In genomic region chr3:128569756-128570155, GRCh38 we compare ENCODE assay signal across 25 cellular contexts.
"Had no signal": no experiment of that assay in that cellular context is flagged by ENCODE, and none has a peak within 500 bp of the region (broad histone marks: within the 10 kb centered on the region; RNA-seq: fewer than 3 reads in every experiment).

No MANE protein-coding gene starts in this region.

- H3K79me2 ChIP-seq: hepatocyte had no signal

- H3K27me3 ChIP-seq: hepatocyte, neural progenitor cell, right atrium auricular region, upper lobe of left lung had no signal

- H3K36me3 ChIP-seq: gastrocnemius medialis, heart left ventricle, left lung, neural progenitor cell, prostate gland, right atrium auricular region, thoracic aorta, tibial nerve, upper lobe of left lung had no signal

- DNase-seq: dorsolateral prefrontal cortex; effector CD4-positive, alpha-beta T cell; foreskin fibroblast; gastrocnemius medialis; heart left ventricle; left cardiac atrium; left lung; mesenchymal stem cell; midbrain; naive thymus-derived CD4-positive, alpha-beta T cell; stimulated activated CD4-positive, alpha-beta T cell treated with anti-CD3 and anti-CD28 coated beads, Interleukin-2, amount 100 ng/mL, for 48 hours; stimulated activated naive B cell treated with anti-CD40 and anti-IgM and Interleukin-4, amounts not matched to agents 10 μg/mL and 1 μg/mL and 100 μg/mL, for 72 hours; upper lobe of left lung had no signal

- ATAC-seq: esophagus mucosa; gastrocnemius medialis; heart left ventricle; left cardiac atrium; left lung; naive thymus-derived CD4-positive, alpha-beta T cell; sciatic nerve; stimulated activated naive B cell treated with anti-CD40 and anti-IgM and Interleukin-4, amounts not matched to agents 10 μg/mL and 1 μg/mL and 100 μg/mL, for 72 hours had no signal

- H3K9me3 ChIP-seq: gastrocnemius medialis, heart left ventricle, left lung, prostate gland, right atrium auricular region, thoracic aorta, tibial nerve, upper lobe of left lung had no signal

- H2AFZ ChIP-seq: hepatocyte, neural progenitor cell had no signal

- H3K27ac ChIP-seq: dorsolateral prefrontal cortex, epithelial cell of prostate, gastrocnemius medialis, hepatocyte, neural progenitor cell, prostate gland, right atrium auricular region, thoracic aorta, tibial nerve had no signal

- FAIRE-seq: colon, islet of Langerhans, urothelium cell line had no signal

- H3K4me1 ChIP-seq: gastrocnemius medialis, prostate gland had no signal

- H3K4me2 ChIP-seq: hepatocyte, neural progenitor cell had no signal

- H3K4me3 ChIP-seq: dorsolateral prefrontal cortex, gastrocnemius medialis, heart left ventricle, hepatocyte, left lung, neural progenitor cell, prostate gland, right atrium auricular region, thoracic aorta, tibial nerve, upper lobe of left lung had no signal

- H3K9ac ChIP-seq: neural progenitor cell had no signal
